In genomic region chr11:95863486-95864140, GRCh38 we compare ENCODE assay signal across 23 cellular contexts.
DNase-seq lines count a peak whose midpoint lies in the region; ATAC-seq, FAIRE-seq and TF ChIP-seq lines count a peak whose summit lies in the region.
"Had no signal": no experiment of that assay in that cellular context is flagged by ENCODE, and none has a peak within 500 bp of the region (broad histone marks: within the 10 kb centered on the region; RNA-seq: fewer than 3 reads in every experiment).

No MANE protein-coding gene starts in this region.

- in situ Hi-C loops in GM13976 (cut with MboI; ENCODE audit: low sequenced_read_pairs, unreplicated experiment), result no loop called here

- H3K9me3 Mint-ChIP-seq in astrocyte (ENCODE audit: unreplicated experiment), result no peaks in the 10 kb centered on the region
- H3K9me3 Mint-ChIP-seq: CD8-positive, alpha-beta T cell; neural progenitor cell; stimulated activated naive CD8-positive, alpha-beta T cell treated with anti-CD3 and anti-CD28 coated beads, Interleukin-15, Interleukin-2, amounts not matched to agents 100 ng/mL and 50 ng/mL, for 24 hours; T-helper 1 cell treated with Interleukin-12 subunit alpha and Interleukin-12 subunit beta and Interleukin-4 antibody, amounts not matched to agents 30 μg/mL and 1 μg/mL, for 36 hours; type B pancreatic cell had no signal

- no peaks in the 10 kb centered on the region for H4K20me1 ChIP-seq in astrocyte (ENCODE audit: insufficient read depth, low read length)

- H3K27me3 ChIP-seq in ACC112 (ENCODE audit: insufficient read depth, low read length), result no peaks in the 10 kb centered on the region
- no peaks in the 10 kb centered on the region for H3K27me3 ChIP-seq in astrocyte (ENCODE audit: insufficient read depth, low read length)
- no peaks in the 10 kb centered on the region for H3K27me3 ChIP-seq in gastroesophageal sphincter
- H3K27me3 ChIP-seq: dorsolateral prefrontal cortex, neural progenitor cell had no signal

- H3K4me1 ChIP-seq in ACC112 (ENCODE audit: control insufficient read depth, insufficient read depth, low read length, unreplicated experiment), result peaks cover 19% of the 10 kb centered on the region
- peaks cover 19% of the 10 kb centered on the region for H3K4me1 ChIP-seq in astrocyte (ENCODE audit: insufficient read depth, low read length)
- H3K4me1 ChIP-seq in gastroesophageal sphincter, result no peaks in the 10 kb centered on the region
- H3K4me1 ChIP-seq: neural progenitor cell had no signal

- TF ChIP-seq POLR2A in GM12892 (IDR thresholded peaks at IDR 0.05; ENCODE audit: low read depth, low read length) (no peak), gastroesophageal sphincter (IDR thresholded peaks at IDR 0.05) (no peak)

- H3K4me1 Mint-ChIP-seq in astrocyte (ENCODE audit: low read depth, unreplicated experiment), result peaks cover 49% of the 10 kb centered on the region

- peak overlapping the region; percentile 18 for H3K4me3 Mint-ChIP-seq in astrocyte (ENCODE audit: unreplicated experiment)
- H3K4me3 Mint-ChIP-seq: CD8-positive, alpha-beta T cell; neural progenitor cell; stimulated activated naive CD8-positive, alpha-beta T cell treated with anti-CD3 and anti-CD28 coated beads, Interleukin-15, Interleukin-2, amounts not matched to agents 100 ng/mL and 50 ng/mL, for 24 hours; T-helper 1 cell treated with Interleukin-12 subunit alpha and Interleukin-12 subunit beta and Interleukin-4 antibody, amounts not matched to agents 30 μg/mL and 1 μg/mL, for 36 hours; type B pancreatic cell had no signal

- peak; percentile 98 for FAIRE-seq in astrocyte (lab: Jason Lieb, UNC)
- FAIRE-seq in GM12892 (lab: Jason Lieb, UNC), result no peak

- H3K9ac ChIP-seq in astrocyte (ENCODE audit: low read length), result peak overlapping the region; percentile 57
- H3K9ac ChIP-seq: neural progenitor cell had no signal

- H3K36me3 Mint-ChIP-seq in astrocyte (ENCODE audit: low read depth, unreplicated experiment), result peaks cover 4% of the 10 kb centered on the region

- WGBS in gastroesophageal sphincter (ENCODE audit: low coverage in 1 of 2), 2 donors, result 92 to 100% methylated on average over 1 to 2 of the region's 2 CpGs

- H3K27ac ChIP-seq in ACC112 (ENCODE audit: low read depth, low read length) (peak overlapping the region; percentile 60), astrocyte (ENCODE audit: low read depth, low read length) (peak overlapping the region; percentile 91), gastroesophageal sphincter (no peak overlapping the region)
- H3K27ac ChIP-seq: dorsolateral prefrontal cortex, neural progenitor cell had no signal

- H3K27ac Mint-ChIP-seq in astrocyte (ENCODE audit: unreplicated experiment), result peak overlapping the region; percentile 90
- H3K27ac Mint-ChIP-seq: CD8-positive, alpha-beta T cell; neural progenitor cell; stimulated activated naive CD8-positive, alpha-beta T cell treated with anti-CD3 and anti-CD28 coated beads, Interleukin-15, Interleukin-2, amounts not matched to agents 100 ng/mL and 50 ng/mL, for 24 hours; T-helper 1 cell treated with Interleukin-12 subunit alpha and Interleukin-12 subunit beta and Interleukin-4 antibody, amounts not matched to agents 30 μg/mL and 1 μg/mL, for 36 hours; type B pancreatic cell had no signal

- peaks cover 12% of the 10 kb centered on the region; the same call in 1 of the 2 replicates for H3K36me3 ChIP-seq in ACC112 (ENCODE audit: insufficient read depth, low read length)
- peaks cover 9% of the 10 kb centered on the region for H3K36me3 ChIP-seq in astrocyte (ENCODE audit: insufficient read depth, low read length)
- H3K36me3 ChIP-seq in gastroesophageal sphincter, result peaks cover 0 to 46% of the 10 kb centered on the region in 2 donors
- H3K36me3 ChIP-seq: neural progenitor cell had no signal

- H2AFZ ChIP-seq in ACC112 (ENCODE audit: low read length, unreplicated experiment), result no peak overlapping the region
- H2AFZ ChIP-seq in astrocyte (ENCODE audit: low read depth, low read length), result no peak overlapping the region
- H2AFZ ChIP-seq: neural progenitor cell had no signal

- no peak for TF ChIP-seq EP300 in gastroesophageal sphincter (IDR thresholded peaks at IDR 0.05)

- no peak for ATAC-seq in gastroesophageal sphincter
- ATAC-seq: activated CD4-positive, CD25-positive, alpha-beta regulatory T cell treated with anti-CD3 and anti-CD28 coated beads, Interleukin-2, amount 50 U/mL, for 24 hours; CD8-positive, alpha-beta T cell had no signal

- DNase-seq in HS-27A (ENCODE audit: low read depth) (peak; percentile 66), astrocyte (ENCODE audit: low read depth) (peak; percentile 89), glomerular visceral epithelial cell (ENCODE audit: extremely low spot score) (peak; percentile 43), GM13976 (ENCODE audit: low spot score) (no peak), GM12892 (ENCODE audit: insufficient read length) (no peak), NCI-H1092 treated with DMSO at 0.1 percent for 48 hours (lab: John Stamatoyannopoulos, UW) (no peak)
- DNase-seq: 8988T; activated gamma-delta T cell treated with Interleukin-2 at 50 U/mL for 16 hours; aorta; CD8-positive, alpha-beta T cell; dorsolateral prefrontal cortex; erythroblast; hippocampal formation; NCI-H1930; retina; Right ventricle myocardium superior had no signal

- H3K4me3 ChIP-seq in ACC112 (ENCODE audit: low read depth, low read length), result peak overlapping the region; percentile 15; the same call in 1 of the 2 replicates
- no peak overlapping the region for H3K4me3 ChIP-seq in astrocyte (ENCODE audit: insufficient read depth, low read depth, low read length)
- H3K4me3 ChIP-seq in gastroesophageal sphincter, result no peak overlapping the region
- H3K4me3 ChIP-seq: dorsolateral prefrontal cortex, neural progenitor cell had no signal

- peak overlapping the region; percentile 56 for H3K4me2 ChIP-seq in astrocyte (ENCODE audit: low read length)
- H3K4me2 ChIP-seq: neural progenitor cell had no signal

- H3K79me2 ChIP-seq in ACC112 (ENCODE audit: control insufficient read depth, insufficient read depth, low read length, unreplicated experiment) (no peaks in the 10 kb centered on the region), astrocyte (ENCODE audit: insufficient read depth, low read length) (peaks cover 3% of the 10 kb centered on the region)

- no peaks in the 10 kb centered on the region for H3K27me3 Mint-ChIP-seq in astrocyte (ENCODE audit: low read depth, unreplicated experiment)
- H3K27me3 Mint-ChIP-seq: stimulated activated naive CD8-positive, alpha-beta T cell treated with anti-CD3 and anti-CD28 coated beads, Interleukin-15, Interleukin-2, amounts not matched to agents 100 ng/mL and 50 ng/mL, for 24 hours; type B pancreatic cell had no signal

- H3K9me3 ChIP-seq in astrocyte (ENCODE audit: insufficient read depth, low read depth, low read length) (no peaks in the 10 kb centered on the region), gastroesophageal sphincter (no peaks in the 10 kb centered on the region)

- TF ChIP-seq CTCF in astrocyte (IDR thresholded peaks at IDR 0.05; ENCODE audit: insufficient read depth, low read depth, low read length) (no peak), GM13976 (IDR thresholded peaks at IDR 0.05; ENCODE audit: borderline replicate concordance, control extremely low read depth, extremely low read depth, insufficient read depth, missing control alignments) (no peak), gastroesophageal sphincter (IDR thresholded peaks at IDR 0.05) (no peak)

Comparison
In these comparisons a context has a peak if more than half of its experiments do, and no peak if none do; other contexts are left out.
1. H3K27ac ChIP-seq: peak in ACC112 (single experiment) and astrocyte (single experiment); none in gastroesophageal sphincter (0 of 4).
2. DNase-seq: peak in HS-27A (single experiment), astrocyte (single experiment) and glomerular visceral epithelial cell (single experiment); none in GM13976 (single experiment), GM12892 (single experiment) and NCI-H1092 treated with DMSO at 0.1 percent for 48 hours (single experiment).